8 cellular contexts compared by ENCODE assay signal in genomic region chr1:55428944-55429931, GRCh38.
DNase-seq lines count a peak whose midpoint lies in the region; ATAC-seq and TF ChIP-seq lines count a peak whose summit lies in the region.

No MANE protein-coding gene starts in this region.

- in situ Hi-C loops in astrocyte of the cerebellum (cut with HindIII; ENCODE audit: low sequenced_read_pairs): no loop called here

- DNase-seq in astrocyte of the cerebellum (ENCODE audit: low read depth) (peak; percentile 96), iPS-NIHi11 (ENCODE audit: low spot score) (peak; percentile 49), testis (peak; percentile 49), substantia nigra (lab: John Stamatoyannopoulos, UW) (no peak), NCI-H2171 (lab: John Stamatoyannopoulos, UW) (no peak)
- DNase-seq in activated CD8-positive, alpha-beta memory T cell treated with anti-CD3 and anti-CD28 coated beads for 24 hours: no peak

- H3K4me3 ChIP-seq in HEK293 (ENCODE audit: low read depth, low read length) (no peak overlapping the region), astrocyte of the cerebellum (ENCODE audit: low read depth, low read length) (no peak overlapping the region), testis (no peak overlapping the region)

- no peaks in the 10 kb centered on the region for H3K9me3 ChIP-seq in HEK293 (ENCODE audit: control insufficient read depth, insufficient read depth, low read depth, low read length)
- no peaks in the 10 kb centered on the region for H3K9me3 ChIP-seq in testis

- CTCF ChIA-PET in HEK293 (lab: Yijun Ruan, JAX): interaction anchor here (0.6 to 1.6 kb wide), 4 partner anchors 12 to 53 kb away, joined by 3 to 4 read pairs (median 4); no protein-coding TSS in a partner anchor

- no peak for ATAC-seq in GM21515 (IDR thresholded peaks at IDR 0.05; ENCODE audit: unreplicated experiment)

- no peaks in the 10 kb centered on the region for H3K27me3 ChIP-seq in testis

- no peak for TF ChIP-seq POLR2A in testis (IDR thresholded peaks at IDR 0.05)

- intact Hi-C loops in testis (cut with DNase I; ENCODE audit: low total_unique reads): no loop called here

- no peak for TF ChIP-seq CTCF in HEK293 (tag by site-specific recombination; IDR thresholded peaks at IDR 0.05)
- no peak for TF ChIP-seq CTCF in astrocyte of the cerebellum (IDR thresholded peaks at IDR 0.05; ENCODE audit: low read depth, low read length, missing control alignments)
- TF ChIP-seq CTCF in testis (IDR thresholded peaks at IDR 0.05): no peak

- H3K4me1 ChIP-seq in HEK293 (ENCODE audit: control insufficient read depth, insufficient read depth, low read length) (0 out of 2 replicates have a peak, but pooled peaks cover 2% of the 10 kb centered on the region), testis (peaks cover 8% of the 10 kb centered on the region)

- H3K27ac ChIP-seq in HEK293 (ENCODE audit: extremely low read depth, low read depth, low read length) (no peak overlapping the region), testis (no peak overlapping the region), substantia nigra (ENCODE audit: low read depth, low read length, poor library complexity, severe bottlenecking) (no peak overlapping the region)

- no peaks in the 10 kb centered on the region for H3K36me3 ChIP-seq in HEK293 (ENCODE audit: control insufficient read depth in 2 of 2, insufficient read depth in 1 of 2, low read length in 2 of 2)
- no peaks in the 10 kb centered on the region for H3K36me3 ChIP-seq in testis (ENCODE audit: low read depth, missing control alignments)

- 52 to 61% methylated on average over 9 of the region's 9 CpGs for WGBS in testis, 2 donors

- POLR2A ChIA-PET in HEK293 (lab: Yijun Ruan, JAX): interaction anchor here (1.0 kb wide), 2 partner anchors 75 to 265 kb away, joined by 3 read pairs; no protein-coding TSS in a partner anchor

TF ChIP-seq in HEK293, 187 proteins besides CTCF, POLR2A, EP300 and RAD21 (continues in another document):
- TF ChIP-seq GLIS2 (tag by site-specific recombination; IDR thresholded peaks at IDR 0.05) (no peak), ZNF561 (tag by site-specific recombination; IDR thresholded peaks at IDR 0.05; ENCODE audit: borderline replicate concordance) (no peak), FEZF1 (tag by site-specific recombination; IDR thresholded peaks at IDR 0.05) (no peak), ZNF140 (tag by site-specific recombination; IDR thresholded peaks at IDR 0.05) (no peak), PRDM1 (tag by site-specific recombination; IDR thresholded peaks at IDR 0.05) (peak; percentile 75; the same call in 1 of the 2 replicates), HIC1 (tag by site-specific recombination; IDR thresholded peaks at IDR 0.05) (0 out of 2 replicates have a peak, but pooled peaks have one; percentile 12), ZNF629 (tag by site-specific recombination; IDR thresholded peaks at IDR 0.05) (peak; percentile 85), PBX3 (CRISPR knock-in tag; IDR thresholded peaks at IDR 0.05) (no peak), MEIS1 (CRISPR knock-in tag; IDR thresholded peaks at IDR 0.05; ENCODE audit: borderline replicate concordance) (no peak), KLF8 (tag by site-specific recombination; IDR thresholded peaks at IDR 0.05) (0 out of 2 replicates have a peak, but pooled peaks have one; percentile 44), ZNF24 (tag by site-specific recombination; IDR thresholded peaks at IDR 0.05) (peak; percentile 76; the same call in 1 of the 2 replicates), ZNF18 (tag by site-specific recombination; IDR thresholded peaks at IDR 0.05) (no peak), SETDB1 (IDR thresholded peaks at IDR 0.05; ENCODE audit: insufficient read length, low read length) (peak; percentile 48), ZBTB21 (tag by site-specific recombination; IDR thresholded peaks at IDR 0.05) (peak; percentile 74), ZNF580 (tag by site-specific recombination; IDR thresholded peaks at IDR 0.05) (no peak), ZBTB7A (tag by site-specific recombination; IDR thresholded peaks at IDR 0.05; ENCODE audit: low read depth) (no peak), PRDM4 (tag by site-specific recombination; IDR thresholded peaks at IDR 0.05) (no peak), ZNF544 (tag by site-specific recombination; IDR thresholded peaks at IDR 0.05) (no peak), BCL11B (tag by site-specific recombination; IDR thresholded peaks at IDR 0.05; ENCODE audit: low read depth) (no peak), AEBP2 (tag by site-specific recombination; IDR thresholded peaks at IDR 0.05; ENCODE audit: borderline replicate concordance) (no peak), ZFHX2 (tag by site-specific recombination; conservative IDR thresholded peaks at IDR 0.05) (no peak)

Comparison
In these comparisons a context has a peak if more than half of its experiments do, and no peak if none do; other contexts are left out.
1. DNase-seq: peak in astrocyte of the cerebellum (single experiment), iPS-NIHi11 (single experiment) and testis (single experiment); none in activated CD8-positive, alpha-beta memory T cell treated with anti-CD3 and anti-CD28 coated beads for 24 hours (single experiment), substantia nigra (0 of 49) and NCI-H2171 (single experiment).